ENCODE assay signal across 7 cellular contexts in genomic region chr1:181104790-181105133, GRCh38. TPM values are rescaled to one million over a fixed set of nuclear protein-coding genes. Genes with fewer than 3 reads are reported as not detected.
DNase-seq lines count a peak whose midpoint lies in the region; ATAC-seq and TF ChIP-seq lines count a peak whose summit lies in the region.

No MANE protein-coding gene starts in this region.

- no peak overlapping the region for H2AK5ac ChIP-seq in mesendoderm (ENCODE audit: low read length)

- H4K5ac ChIP-seq in mesendoderm (ENCODE audit: low read length): no peak overlapping the region

- intact Hi-C loops in testis (cut with DNase I; ENCODE audit: low total_unique reads): no loop called here

- H3K4me1 ChIP-seq in mesendoderm (ENCODE audit: control insufficient read depth, low read depth, low read length): peaks cover 14% of the 10 kb centered on the region
- peaks cover 57% of the 10 kb centered on the region for H3K4me1 ChIP-seq in testis

- peak overlapping the region; percentile 95 for H3K18ac ChIP-seq in mesendoderm (ENCODE audit: low read length)

- no peak overlapping the region for H2BK15ac ChIP-seq in mesendoderm (replicated peaks; ENCODE audit: low read depth)

- no peak overlapping the region for H3K23ac ChIP-seq in mesendoderm (ENCODE audit: low read length)

- TF ChIP-seq POLR2A in testis (IDR thresholded peaks at IDR 0.05): no peak

- H3K9ac ChIP-seq in mesendoderm (ENCODE audit: low read length): peak overlapping the region; percentile 80

- peak overlapping the region; percentile 59 for H3K4ac ChIP-seq in mesendoderm (ENCODE audit: low read depth, low read length)

- H3K27ac ChIP-seq in caudate nucleus (ENCODE audit: low read depth, low read length) (peak overlapping the region; percentile 87), mesendoderm (ENCODE audit: low read depth, low read length) (peak overlapping the region; percentile 75), testis (peak overlapping the region; percentile 61 to 96)

- H4K8ac ChIP-seq in mesendoderm (ENCODE audit: low read depth, low read length): peak overlapping the region; percentile 3

- H2BK120ac ChIP-seq in mesendoderm (ENCODE audit: low read depth, low read length): no peak overlapping the region

- WGBS in mesendoderm (ENCODE audit: extremely low coverage, insufficient coverage, low lambda C conversion rate): no CpG with 5 or more reads among the region's 28 CpGs
- WGBS in testis, 2 donors: 0% methylated on average over 14 to 28 of the region's 28 CpGs

- no peaks in the 10 kb centered on the region for H3K79me2 ChIP-seq in mesendoderm (ENCODE audit: control insufficient read depth, insufficient read depth, low read length)

- peak; percentile 46 for DNase-seq in T-helper 9 cell
- peak in 15 of 61 donors; percentile 36 to 68 (median 55) for DNase-seq in caudate nucleus (lab: John Stamatoyannopoulos, UW)
- peak; percentile 88 for DNase-seq in mesendoderm
- peak; percentile 41 for DNase-seq in testis
- DNase-seq in A172 (ENCODE audit: low spot score): no peak

- peak overlapping the region; percentile 38 for H3K4me3 ChIP-seq in mesendoderm (ENCODE audit: low read length)
- peak overlapping the region; percentile 69 to 82 for H3K4me3 ChIP-seq in testis

- peak overlapping the region; percentile 83 for H3K56ac ChIP-seq in mesendoderm (ENCODE audit: low read length)

- H2BK5ac ChIP-seq in mesendoderm (ENCODE audit: low read length): peak overlapping the region; percentile 65

- ATAC-seq in GM18498 (IDR thresholded peaks at IDR 0.05; ENCODE audit: unreplicated experiment) (peak; percentile 26), HG02852 (IDR thresholded peaks at IDR 0.05; ENCODE audit: unreplicated experiment) (peak; percentile 6)

- peak overlapping the region; percentile 85 for H3K4me2 ChIP-seq in mesendoderm (ENCODE audit: low read length)

- H3K36me3 ChIP-seq in mesendoderm (ENCODE audit: control insufficient read depth, insufficient read depth, low read length): no peaks in the 10 kb centered on the region
- no peaks in the 10 kb centered on the region for H3K36me3 ChIP-seq in testis (ENCODE audit: low read depth, missing control alignments)

- H3K79me1 ChIP-seq in mesendoderm (ENCODE audit: low read length): no peaks in the 10 kb centered on the region

- H3K27me3 ChIP-seq in mesendoderm (ENCODE audit: insufficient read depth, low read length, poor library complexity) (peaks cover 2% of the 10 kb centered on the region), testis (no peaks in the 10 kb centered on the region)

- TF ChIP-seq CTCF in testis (IDR thresholded peaks at IDR 0.05): peak in 1 of 3 experiments; percentile 11

- H3K9me3 ChIP-seq in testis: no peaks in the 10 kb centered on the region

RNA-seq across cellular contexts. Expression of gene IER5, which starts 16.3 kb away (rescaled TPM):
- polyA plus RNA-seq in mesendoderm (2013, experiment 1 of 2): 3.5 TPM
- polyA plus RNA-seq in mesendoderm (2013, experiment 2 of 2): 3.2 TPM
- 10 to 100 TPM; 10.3 to 13.3 TPM for total RNA-seq in testis
- polyA plus RNA-seq in testis (ENCODE audit: insufficient read depth, low read depth, low replicate concordance): 7.1 TPM
- 41.9 and 45.0 TPM in 2 replicates for total RNA-seq in A172 (2014; rRNA removed; shearing (Covaris generic))
